ENCODE assay signal across 8 cellular contexts in the genomic region with DNA sequence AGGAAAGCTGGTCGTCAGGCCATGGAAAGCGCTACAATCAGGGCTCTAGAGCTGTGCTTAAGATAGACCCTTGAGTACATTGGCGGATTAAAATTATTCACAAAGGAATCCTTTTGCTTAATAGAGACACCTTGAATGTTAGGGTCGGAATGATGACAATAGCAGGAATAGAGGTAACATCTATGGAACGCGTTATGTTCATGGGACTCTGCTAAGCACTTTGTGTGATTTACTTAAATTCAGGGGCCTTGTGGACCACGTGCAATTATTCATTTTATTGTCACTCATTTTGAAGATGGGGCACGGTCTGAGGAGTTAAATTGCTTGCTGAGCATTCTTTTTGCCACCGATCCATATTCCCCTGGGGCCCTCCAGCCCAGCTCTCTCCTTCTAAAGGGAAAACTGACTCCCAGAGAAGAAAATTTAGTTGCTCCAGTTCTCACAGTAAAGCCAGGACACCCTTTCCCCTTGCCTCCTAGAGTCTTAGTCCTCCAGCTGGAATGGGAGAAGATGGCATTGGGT. TPM values are rescaled to one million over a fixed set of nuclear protein-coding genes. Genes with fewer than 3 reads are reported as not detected.
A peak's percentile ranks its signal among the peaks of the same experiment; 100 is the strongest.
DNase-seq lines count a peak whose midpoint lies in the region; ATAC-seq, FAIRE-seq and TF ChIP-seq lines count a peak whose summit lies in the region.

No MANE protein-coding gene starts in this region.

- FAIRE-seq in urothelium cell line (lab: Jason Lieb, UNC), result no peak

- no peak for DNase-seq in heart left ventricle
- DNase-seq in left cardiac atrium, result no peak
- DNase-seq in adrenal gland, result no peak
- no peak for DNase-seq in lung (ENCODE audit: low spot score)
- DNase-seq in urothelium cell line (ENCODE audit: low spot score), result peak; percentile 9
- DNase-seq in SKM-1 (lab: John Stamatoyannopoulos, UW; ENCODE audit: unreplicated experiment), result no peak
- no peak for DNase-seq in GOT3 (lab: John Stamatoyannopoulos, UW)

- peak overlapping the region; percentile 93 to 98 (median 97) for H3K27ac ChIP-seq in heart left ventricle
- H3K27ac ChIP-seq in adrenal gland, result peak overlapping the region; percentile 73 to 97 (median 93)
- peak overlapping the region; percentile 91 to 96 for H3K27ac ChIP-seq in lung (ENCODE audit: low read depth in 1 of 2, low read length in 1 of 2)

- H3K9me3 ChIP-seq in heart left ventricle, result no peaks in the 10 kb centered on the region
- H3K9me3 ChIP-seq in adrenal gland (replicated peaks in 1 of 3), result no peaks in the 10 kb centered on the region
- H3K9me3 ChIP-seq in lung (ENCODE audit: control insufficient read depth in 2 of 2, insufficient read depth in 1 of 2, low read length in 1 of 2), result no peaks in the 10 kb centered on the region

- H3K4me1 ChIP-seq in heart left ventricle, result peaks cover 0 to 39% (median 25%) of the 10 kb centered on the region in 12 donors
- peaks cover 18 to 47% of the 10 kb centered on the region in 2 donors for H3K4me1 ChIP-seq in adrenal gland (replicated peaks in 1 of 2)
- H3K4me1 ChIP-seq in lung (ENCODE audit: control insufficient read depth in 2 of 2, insufficient read depth in 2 of 2, low read length in 2 of 2), result peaks cover 2 to 14% of the 10 kb centered on the region in 2 donors

- 14 to 18% (median 16%) methylated on average over 9 of the region's 9 CpGs for WGBS in heart left ventricle, 4 donors
- 19 to 25% (median 23%) methylated on average over 7 to 9 of the region's 9 CpGs for WGBS in adrenal gland, 4 donors
- 24 to 32% methylated on average over 9 of the region's 9 CpGs for WGBS in lung, 2 donors

- TF ChIP-seq CTCF in heart left ventricle (IDR thresholded peaks at IDR 0.05) (no peak), adrenal gland (IDR thresholded peaks at IDR 0.05) (no peak), lung (IDR thresholded peaks at IDR 0.05; ENCODE audit: control extremely low read depth, extremely low read depth) (no peak)

- TF ChIP-seq POLR2A in heart left ventricle (IDR thresholded peaks at IDR 0.05), result no peak
- no peak for TF ChIP-seq POLR2A in adrenal gland (IDR thresholded peaks at IDR 0.05)

- H3K4me3 ChIP-seq in heart left ventricle (peak overlapping the region in 11 of 12 donors; percentile 68 to 99 (median 92)), adrenal gland (peak overlapping the region in 1 of 4 donors; percentile 89), lung (no peak overlapping the region)

- no peaks in the 10 kb centered on the region for H3K27me3 ChIP-seq in heart left ventricle
- H3K27me3 ChIP-seq in adrenal gland, result no peaks in the 10 kb centered on the region
- no peaks in the 10 kb centered on the region for H3K27me3 ChIP-seq in lung (ENCODE audit: control insufficient read depth, insufficient read depth)

- no peaks in the 10 kb centered on the region for H3K36me3 ChIP-seq in heart left ventricle
- no peaks in the 10 kb centered on the region for H3K36me3 ChIP-seq in adrenal gland (replicated peaks in 1 of 2)
- no peaks in the 10 kb centered on the region for H3K36me3 ChIP-seq in lung (ENCODE audit: control insufficient read depth in 2 of 2, insufficient read depth in 2 of 2, low read length in 2 of 2)

- ATAC-seq in heart left ventricle (no peak), left cardiac atrium (no peak), lung (ENCODE audit: insufficient read depth, low FRiP score) (no peak), HG03097 (IDR thresholded peaks at IDR 0.05; ENCODE audit: low FRiP score, unreplicated experiment) (no peak)

- intact Hi-C loops in heart left ventricle (cut with DNase I), result loop anchor here in 5 of 10 donors (1.0 to 10.0 kb wide), 3 partner anchors 93 to 95 kb away; partner anchors contain the start of gene RARS1 (in 5 of the 5)
- intact Hi-C loops in left cardiac atrium (cut with DNase I), result no loop called here
- intact Hi-C loops in adrenal gland (cut with DNase I), result no loop called here

RNA-seq across cellular contexts. Expression of gene PANK3, which starts 0.9 kb away (rescaled TPM):
- total RNA-seq in heart left ventricle (10 to 100 TPM; 16.7 to 45.4 (median 35.6) TPM), left cardiac atrium (10 to 100 TPM; 29.9 to 49.2 TPM), adrenal gland (100 to 1,000 TPM in 2 of 8 donors, 10 to 100 TPM in 6; 27.8 to 130 (median 68.5) TPM), lung (10 to 100 TPM; 48.3 to 71.6 TPM)
- polyA plus RNA-seq in heart left ventricle (10 to 100 TPM in 1 of 2 donors, 1 to 10 TPM in 1; 3.8 to 16.5 TPM), adrenal gland (10 to 100 TPM in 1 of 3 donors, 1 to 10 TPM in 2; 5.2 to 53.0 (median 6.0) TPM), lung (10 to 100 TPM in 1 of 2 donors, 1 to 10 TPM in 1; 6.4 to 13.5 TPM)

RNA-seq across cellular contexts. Expression of gene FBLL1, which starts 50.9 kb away (rescaled TPM):
- under 1 TPM in 3 of 9 donors, not detected in 6; 0.25 to 0.38 (median 0.27) TPM for total RNA-seq in heart left ventricle
- polyA plus RNA-seq in heart left ventricle, result under 1 TPM in 1 of 2 donors, not detected in 1; 0.11 TPM
- total RNA-seq in left cardiac atrium, result under 1 TPM; 0.21 TPM
- 1 to 10 TPM in 3 of 8 donors, under 1 TPM in 4, not detected in 1; 0.31 to 4.0 (median 0.75) TPM for total RNA-seq in adrenal gland
- 1 to 10 TPM in 2 of 3 donors, under 1 TPM in 1; 0.40 to 3.1 (median 2.1) TPM for polyA plus RNA-seq in adrenal gland
- 1 to 10 TPM in 1 of 2 donors, under 1 TPM in 1; 0.31 to 1.1 TPM for total RNA-seq in lung
- polyA plus RNA-seq in lung, result under 1 TPM; 0.18 to 0.23 TPM
